2 cellular contexts compared by ENCODE assay signal in genomic region chr12:104938371-104938770, GRCh38.
TF ChIP-seq lines count a peak whose summit lies in the region.

No MANE protein-coding gene starts in this region.

TF ChIP-seq in SK-N-SH treated with all-trans-retinoic acid at 6 μM for 48 hours, 23 proteins besides CTCF, POLR2A, EP300 and RAD21 (continued from another document):
- TF ChIP-seq ZNF565 (CRISPR knock-in tag; conservative IDR thresholded peaks at IDR 0.05; ENCODE audit: low read depth) (no peak), ZFP3 (CRISPR knock-in tag; IDR thresholded peaks at IDR 0.05) (no peak), TCF4 (CRISPR knock-in tag; IDR thresholded peaks at IDR 0.05; ENCODE audit: borderline replicate concordance) (no peak), ZNF8 (CRISPR knock-in tag; IDR thresholded peaks at IDR 0.05) (no peak), ZNF70 (CRISPR knock-in tag; IDR thresholded peaks at IDR 0.05) (no peak), CSRNP3 (CRISPR knock-in tag; IDR thresholded peaks at IDR 0.05) (no peak), ARNTL (CRISPR knock-in tag; IDR thresholded peaks at IDR 0.05; ENCODE audit: borderline replicate concordance, low read depth) (no peak)

TF ChIP-seq in SK-N-SH, 30 proteins besides CTCF, POLR2A, EP300 and RAD21 (continued from another document):
- TF ChIP-seq FOSL2 (IDR thresholded peaks at IDR 0.05; ENCODE audit: borderline replicate concordance, low read depth) = no peak
- TF ChIP-seq USF1 (IDR thresholded peaks at IDR 0.05; ENCODE audit: borderline replicate concordance, low read depth) = no peak
- TF ChIP-seq MAX (IDR thresholded peaks at IDR 0.05; ENCODE audit: low read depth) = no peak
